8 cellular contexts compared by ENCODE assay signal in genomic region chr14:52043690-52044089, GRCh38. TPM values are rescaled to one million over a fixed set of nuclear protein-coding genes. Genes with fewer than 3 reads are reported as not detected.
DNase-seq lines count a peak whose midpoint lies in the region; ATAC-seq, FAIRE-seq and TF ChIP-seq lines count a peak whose summit lies in the region.

No MANE protein-coding gene starts in this region.

- intact Hi-C loops in body of pancreas (cut with DNase I) (no loop called here), mucosa of descending colon (cut with DNase I, micrococcal nuclease) (no loop called here)

- POLR2A ChIA-PET in RWPE1 (lab: Yijun Ruan, JAX; ENCODE audit: low non-redundant PET): no interaction called here

- TF ChIP-seq CTCF in RWPE1 (conservative IDR thresholded peaks at IDR 0.05; ENCODE audit: low read depth) (no peak), body of pancreas (IDR thresholded peaks at IDR 0.05) (peak in 6 of 7 experiments; percentile 26 to 49 (median 34)), mucosa of descending colon (IDR thresholded peaks at IDR 0.05) (no peak)

- WGBS in body of pancreas, 2 donors: 49 to 58% methylated on average over 5 of the region's 5 CpGs

- peak; percentile 66 for DNase-seq in ACHN
- DNase-seq in GM18507 (ENCODE audit: extremely low spot score, insufficient read length, low read depth): peak; percentile 29
- peak; percentile 26 for DNase-seq in RWPE1 (ENCODE audit: low spot score)
- DNase-seq in body of pancreas: peak in 3 of 4 donors; percentile 33 to 56 (median 36)
- peak in 1 of 3 donors; percentile 54 for DNase-seq in mucosa of descending colon
- no peak for DNase-seq in GOT3 (lab: John Stamatoyannopoulos, UW)
- no peak for DNase-seq in NCI-H2196 treated with DMSO at 0.1 percent for 48 hours (lab: John Stamatoyannopoulos, UW; ENCODE audit: unreplicated experiment)

- H3K9me3 ChIP-seq in body of pancreas (no peaks in the 10 kb centered on the region), mucosa of descending colon (no peaks in the 10 kb centered on the region)

- no peaks in the 10 kb centered on the region for H3K36me3 ChIP-seq in body of pancreas (replicated peaks in 1 of 2; ENCODE audit: insufficient read depth in 1 of 2, low read depth in 2 of 2)
- H3K36me3 ChIP-seq in mucosa of descending colon (ENCODE audit: low read depth): no peaks in the 10 kb centered on the region

- FAIRE-seq in GM18507 (lab: Jason Lieb, UNC): no peak

- in situ Hi-C loops in ACHN (cut with HindIII; ENCODE audit: low pct_ligation_motif_present, low pct_unique_long_range_greater_than_20kb, low sequenced_read_pairs): no loop called here

- H3K4me3 ChIP-seq in body of pancreas: no peak overlapping the region
- no peak overlapping the region for H3K4me3 ChIP-seq in mucosa of descending colon

- H3K27ac ChIP-seq in RWPE1 (no peak overlapping the region), body of pancreas (no peak overlapping the region)

- TF ChIP-seq POLR2A in body of pancreas (IDR thresholded peaks at IDR 0.05): no peak

- no peaks in the 10 kb centered on the region for H3K27me3 ChIP-seq in body of pancreas

- no peak for ATAC-seq in body of pancreas
- ATAC-seq in mucosa of descending colon: peak; percentile 81
- ATAC-seq in HG02973 (IDR thresholded peaks at IDR 0.05; ENCODE audit: unreplicated experiment): no peak

- H3K4me1 ChIP-seq in body of pancreas (peaks cover 30% of the 10 kb centered on the region), mucosa of descending colon (ENCODE audit: low read depth) (no peaks in the 10 kb centered on the region)

- CTCF ChIA-PET in RWPE1 (lab: Yijun Ruan, JAX): no interaction called here

RNA-seq across cellular contexts. Expression of gene NID2, which starts 25.2 kb away (rescaled TPM):
- total RNA-seq in body of pancreas (10 to 100 TPM; 34.6 to 37.6 TPM), mucosa of descending colon (10 to 100 TPM; 21.7 to 32.5 (median 28.8) TPM)

RNA-seq across cellular contexts. Expression of gene RTRAF, which starts 54.3 kb away (rescaled TPM):
- 10 to 100 TPM; 15.2 to 40.7 TPM for total RNA-seq in body of pancreas
- total RNA-seq in mucosa of descending colon: 100 to 1,000 TPM; 108 to 140 (median 131) TPM

Comparison
In these comparisons a context has a peak if more than half of its experiments do, and no peak if none do; other contexts are left out.
1. DNase-seq: peak in ACHN (single experiment), GM18507 (single experiment), RWPE1 (single experiment) and body of pancreas (3 of 4); none in GOT3 (single experiment) and NCI-H2196 treated with DMSO at 0.1 percent for 48 hours (single experiment).
2. CTCF ChIP-seq: peak in body of pancreas (6 of 7); none in RWPE1 (single experiment) and mucosa of descending colon (single experiment).